ENCODE assay signal across 8 cellular contexts in the genomic region with DNA sequence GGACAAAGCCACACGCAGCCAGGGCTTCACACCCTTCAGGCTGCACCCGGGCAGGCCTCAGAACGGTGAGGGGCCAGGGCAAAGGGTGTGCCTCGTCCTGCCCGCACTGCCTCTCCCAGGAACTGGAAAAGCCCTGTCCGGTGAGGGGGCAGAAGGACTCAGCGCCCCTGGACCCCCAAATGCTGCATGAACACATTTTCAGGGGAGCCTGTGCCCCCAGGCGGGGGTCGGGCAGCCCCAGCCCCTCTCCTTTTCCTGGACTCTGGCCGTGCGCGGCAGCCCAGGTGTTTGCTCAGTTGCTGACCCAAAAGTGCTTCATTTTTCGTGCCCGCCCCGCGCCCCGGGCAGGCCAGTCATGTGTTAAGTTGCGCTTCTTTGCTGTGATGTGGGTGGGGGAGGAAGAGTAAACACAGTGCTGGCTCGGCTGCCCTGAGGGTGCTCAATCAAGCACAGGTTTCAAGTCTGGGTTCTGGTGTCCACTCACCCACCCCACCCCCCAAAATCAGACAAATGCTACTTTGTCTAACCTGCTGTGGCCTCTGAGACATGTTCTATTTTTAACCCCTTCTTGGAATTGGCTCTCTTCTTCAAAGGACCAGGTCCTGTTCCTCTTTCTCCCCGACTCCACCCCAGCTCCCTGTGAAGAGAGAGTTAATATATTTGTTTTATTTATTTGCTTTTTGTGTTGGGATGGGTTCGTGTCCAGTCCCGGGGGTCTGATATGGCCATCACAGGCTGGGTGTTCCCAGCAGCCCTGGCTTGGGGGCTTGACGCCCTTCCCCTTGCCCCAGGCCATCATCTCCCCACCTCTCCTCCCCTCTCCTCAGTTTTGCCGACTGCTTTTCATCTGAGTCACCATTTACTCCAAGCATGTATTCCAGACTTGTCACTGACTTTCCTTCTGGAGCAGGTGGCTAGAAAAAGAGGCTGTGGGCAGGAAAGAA. TPM values are rescaled to one million over a fixed set of nuclear protein-coding genes. Genes with fewer than 3 reads are reported as not detected.
DNase-seq lines count a peak whose midpoint lies in the region; ATAC-seq lines count a peak whose summit lies in the region.
"Had no signal": no experiment of that assay in that cellular context is flagged by ENCODE, and none has a peak within 500 bp of the region (broad histone marks: within the 10 kb centered on the region; RNA-seq: fewer than 3 reads in every experiment).

No MANE protein-coding gene starts in this region.

- H3K27ac ChIP-seq in HUES48 (ENCODE audit: low read depth, low read length), result peak overlapping the region; percentile 64
- peak overlapping the region; percentile 95 for H3K27ac ChIP-seq in substantia nigra (ENCODE audit: low read depth, low read length, poor library complexity, severe bottlenecking)

- no peaks in the 10 kb centered on the region for H3K27me3 ChIP-seq in HUES48 (ENCODE audit: control insufficient read depth, insufficient read depth, low read length)

- peak; percentile 87 for DNase-seq in SK-MEL-5 (ENCODE audit: low read depth, low spot score)
- peak; percentile 58 for DNase-seq in Right ventricle myocardium superior
- DNase-seq in substantia nigra (lab: John Stamatoyannopoulos, UW), result peak in 7 of 49 donors; percentile 33 to 56 (median 40)
- no peak for DNase-seq in activated CD4-positive, alpha-beta T cell treated with anti-CD3 and anti-CD28 coated beads for 1 hour
- DNase-seq in central memory CD4-positive, alpha-beta T cell, result no peak

- intact Hi-C loops in Right ventricle myocardium superior (cut with DNase I), result loop anchor here (10.0 kb wide), 1 partner anchor 260 kb away; a partner anchor contains a TSS

- no peak for ATAC-seq in Right ventricle myocardium superior (ENCODE audit: poor library complexity)
- ATAC-seq in HG03469 (IDR thresholded peaks at IDR 0.05; ENCODE audit: unreplicated experiment), result no peak

- peak overlapping the region; percentile 24; the same call in 1 of the 2 replicates for H3K9ac ChIP-seq in HUES48 (ENCODE audit: low read depth, low read length)

- H3K36me3 ChIP-seq in HUES48 (ENCODE audit: control insufficient read depth, insufficient read depth, low read length), result peaks cover 36% of the 10 kb centered on the region

- H3K9me3 ChIP-seq in HUES48 (ENCODE audit: control insufficient read depth, insufficient read depth, low read length), result no peaks in the 10 kb centered on the region

- peaks cover 29% of the 10 kb centered on the region for H3K4me1 ChIP-seq in HUES48 (ENCODE audit: control insufficient read depth, insufficient read depth, low read length)

- in situ Hi-C loops in SK-MEL-5 (cut with HindIII; ENCODE audit: low pct_unique_long_range_greater_than_20kb, low sequenced_read_pairs), result no loop called here

- no peak overlapping the region; the same call in 1 of the 2 replicates for H3K4me3 ChIP-seq in HUES48 (ENCODE audit: low read depth, low read length)

RNA-seq across cellular contexts. Expression of a gene that starts 8.1 kb away (rescaled TPM):
- 17.1 and 17.3 TPM in 2 replicates for total RNA-seq in SK-MEL-5 (2014; rRNA removed; shearing (Covaris generic))
- 22.7 and 29.9 TPM in 2 replicates for polyA plus RNA-seq in SK-MEL-5 (2015; cell fraction: cytosol; rRNA removed)
- polyA plus RNA-seq in SK-MEL-5 (2015; cell fraction: nucleus; rRNA removed), result 131 and 164 TPM in 2 replicates
- 0.73 TPM for total RNA-seq in Right ventricle myocardium superior

RNA-seq across cellular contexts. Expression of a gene that starts 25.5 kb away (rescaled TPM):
- 3.5 TPM in 2 replicates for total RNA-seq in SK-MEL-5 (2014; rRNA removed; shearing (Covaris generic))
- polyA plus RNA-seq in SK-MEL-5 (2015; cell fraction: cytosol; rRNA removed), result 15.9 and 19.4 TPM in 2 replicates
- polyA plus RNA-seq in SK-MEL-5 (2015; cell fraction: nucleus; rRNA removed), result 17.9 and 21.0 TPM in 2 replicates
- total RNA-seq in Right ventricle myocardium superior, result 6.3 TPM

RNA-seq across cellular contexts. Expression of a gene that starts 32.0 kb away (rescaled TPM):
- total RNA-seq in SK-MEL-5 (2014; rRNA removed; shearing (Covaris generic)), result 0.18 TPM in 1 of 2 replicates, not detected in the other
- polyA plus RNA-seq in SK-MEL-5 (2015; cell fraction: cytosol; rRNA removed), result not detected in 2 replicates
- not detected in 2 replicates for polyA plus RNA-seq in SK-MEL-5 (2015; cell fraction: nucleus; rRNA removed)
- 0.73 TPM for total RNA-seq in Right ventricle myocardium superior
- total RNA-seq: lung microvascular endothelial cell had no signal

Comparison
In these comparisons a context has a peak if more than half of its experiments do, and no peak if none do; other contexts are left out.
1. DNase-seq: peak in SK-MEL-5 (single experiment) and Right ventricle myocardium superior (single experiment); none in activated CD4-positive, alpha-beta T cell treated with anti-CD3 and anti-CD28 coated beads for 1 hour (single experiment) and central memory CD4-positive, alpha-beta T cell (single experiment).
2. RNA of a gene that starts 8.1 kb away (total RNA-seq): 17.1 to 17.3 TPM in SK-MEL-5; 0.73 TPM in Right ventricle myocardium superior (single experiment); every median in the first group is over 10 times any median in the second.